Comparison of ENCODE assay signal across 10 cellular contexts in genomic region chr6:38572186-38572813, GRCh38.
A peak's percentile ranks its signal among the peaks of the same experiment; 100 is the strongest.
DNase-seq lines count a peak whose midpoint lies in the region; ATAC-seq, FAIRE-seq and TF ChIP-seq lines count a peak whose summit lies in the region.
"Had no signal": no experiment of that assay in that cellular context is flagged by ENCODE, and none has a peak within 500 bp of the region (broad histone marks: within the 10 kb centered on the region; RNA-seq: fewer than 3 reads in every experiment).

No MANE protein-coding gene starts in this region.

- ATAC-seq in GM19452 (IDR thresholded peaks at IDR 0.05; ENCODE audit: unreplicated experiment) (no peak), HG03039 (IDR thresholded peaks at IDR 0.05; ENCODE audit: unreplicated experiment) (no peak), HG03469 (IDR thresholded peaks at IDR 0.05; ENCODE audit: unreplicated experiment) (no peak)

- TF ChIP-seq POLR2A in GM12892 (IDR thresholded peaks at IDR 0.05; ENCODE audit: low read depth, low read length), result no peak

- FAIRE-seq in GM12892 (lab: Jason Lieb, UNC), result peak; percentile 89
- FAIRE-seq in islet of Langerhans (lab: Jason Lieb, UNC), result peak; percentile 80
- FAIRE-seq: astrocyte had no signal

- DNase-seq in GM12892 (ENCODE audit: insufficient read length) (no peak), GM20000 (ENCODE audit: low spot score) (peak; percentile 31), NCI-H2029 (lab: John Stamatoyannopoulos, UW) (peak; percentile 45), NCI-H524 treated with DMSO at 0.1 percent for 48 hours (lab: John Stamatoyannopoulos, UW) (no peak)
- DNase-seq: GDM1 had no signal

- no peak for TF ChIP-seq CTCF in GM20000 (IDR thresholded peaks at IDR 0.05; ENCODE audit: extremely low read depth, missing control alignments)

Comparison
In these comparisons a context has a peak if more than half of its experiments do, and no peak if none do; other contexts are left out.
1. DNase-seq: peak in GM20000 (single experiment) and NCI-H2029 (single experiment); none in GM12892 (single experiment) and NCI-H524 treated with DMSO at 0.1 percent for 48 hours (single experiment).